In the genomic region with DNA sequence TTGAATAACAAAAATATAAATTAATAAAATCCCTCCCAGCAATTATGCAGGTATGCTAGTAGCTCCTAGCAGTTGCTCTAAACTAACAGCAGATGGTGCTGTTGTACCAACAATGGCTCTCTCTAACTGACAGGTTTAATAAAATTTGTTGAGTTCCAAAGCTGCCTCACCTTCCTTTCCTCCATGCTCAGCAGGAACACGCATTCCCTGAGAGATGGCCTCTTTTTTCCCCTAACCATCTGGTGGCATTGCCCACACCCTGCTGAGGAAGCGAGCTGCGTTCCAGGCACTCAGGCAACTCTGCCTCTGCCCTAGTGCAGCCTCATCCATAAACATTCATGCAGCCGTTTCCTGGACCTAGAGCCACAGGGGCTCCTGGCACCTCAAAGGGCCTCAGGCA, we compare ENCODE assay signal across 9 cellular contexts.
DNase-seq lines count a peak whose midpoint lies in the region; ATAC-seq and TF ChIP-seq lines count a peak whose summit lies in the region.
"Had no signal": no experiment of that assay in that cellular context is flagged by ENCODE, and none has a peak within 500 bp of the region (broad histone marks: within the 10 kb centered on the region; RNA-seq: fewer than 3 reads in every experiment).

No MANE protein-coding gene starts in this region.

- H3K36me3 Mint-ChIP-seq in stimulated activated memory B cell treated with anti-CD40 and anti-IgM and Interleukin-4, amounts not matched to agents 10 μg/mL and 1 μg/mL and 100 μg/mL, for 72 hours, result peaks cover 11% of the 10 kb centered on the region
- H3K36me3 Mint-ChIP-seq: IgD-negative memory B cell had no signal

- DNase-seq in AG20443 (ENCODE audit: low spot score), result peak; percentile 76
- peak; percentile 20 for DNase-seq in NT2/D1 (ENCODE audit: low read depth, low spot score)
- DNase-seq in brain microvascular endothelial cell, result peak; percentile 25
- peak; percentile 81 for DNase-seq in iPS-NIHi7 (ENCODE audit: extremely low spot score)

- H3K4me1 Mint-ChIP-seq in stimulated activated memory B cell treated with anti-CD40 and anti-IgM and Interleukin-4, amounts not matched to agents 10 μg/mL and 1 μg/mL and 100 μg/mL, for 72 hours, result no peaks in the 10 kb centered on the region

- no peak overlapping the region for H3K4me3 Mint-ChIP-seq in stimulated activated memory B cell treated with anti-CD40 and anti-IgM and Interleukin-4, amounts not matched to agents 10 μg/mL and 1 μg/mL and 100 μg/mL, for 72 hours
- H3K4me3 Mint-ChIP-seq: IgD-negative memory B cell had no signal

- H3K4me3 ChIP-seq in NT2/D1 (ENCODE audit: insufficient read length, low read depth), result no peak overlapping the region
- no peak overlapping the region for H3K4me3 ChIP-seq in brain microvascular endothelial cell (ENCODE audit: low read depth, low read length)

- no peak overlapping the region for H3K27ac Mint-ChIP-seq in stimulated activated memory B cell treated with anti-CD40 and anti-IgM and Interleukin-4, amounts not matched to agents 10 μg/mL and 1 μg/mL and 100 μg/mL, for 72 hours
- H3K27ac Mint-ChIP-seq: IgD-negative memory B cell had no signal

- no peaks in the 10 kb centered on the region for H3K9me3 ChIP-seq in NT2/D1 (ENCODE audit: insufficient read depth, low read length)

- H3K9ac ChIP-seq in NT2/D1 (ENCODE audit: insufficient read length, low read depth), result no peak overlapping the region

- peak; percentile 68 for ATAC-seq in HG03565 (IDR thresholded peaks at IDR 0.05; ENCODE audit: unreplicated experiment)
- ATAC-seq in stimulated activated memory B cell treated with anti-CD40 and anti-IgM and Interleukin-4, amounts not matched to agents 10 μg/mL and 1 μg/mL and 100 μg/mL, for 72 hours, result peak; percentile 64
- no peak for ATAC-seq in GM19397 (IDR thresholded peaks at IDR 0.05; ENCODE audit: unreplicated experiment)

- no peaks in the 10 kb centered on the region for H3K4me1 ChIP-seq in NT2/D1 (ENCODE audit: insufficient read depth, insufficient read length)

- H3K9me3 Mint-ChIP-seq in stimulated activated memory B cell treated with anti-CD40 and anti-IgM and Interleukin-4, amounts not matched to agents 10 μg/mL and 1 μg/mL and 100 μg/mL, for 72 hours, result no peaks in the 10 kb centered on the region
- H3K9me3 Mint-ChIP-seq: IgD-negative memory B cell had no signal

- TF ChIP-seq CTCF in GM12873 (IDR thresholded peaks at IDR 0.05; ENCODE audit: insufficient read depth, low read depth, low read length, missing control alignments) (peak; percentile 83), brain microvascular endothelial cell (IDR thresholded peaks at IDR 0.05; ENCODE audit: low read depth, low read length, missing control alignments) (peak; percentile 81)

- no peaks in the 10 kb centered on the region for H3K36me3 ChIP-seq in NT2/D1 (ENCODE audit: insufficient read depth, insufficient read length, low read length)
- H3K36me3 ChIP-seq in brain microvascular endothelial cell (replicated peaks), result no peaks in the 10 kb centered on the region

- no peaks in the 10 kb centered on the region for H3K27me3 Mint-ChIP-seq in stimulated activated memory B cell treated with anti-CD40 and anti-IgM and Interleukin-4, amounts not matched to agents 10 μg/mL and 1 μg/mL and 100 μg/mL, for 72 hours
- H3K27me3 Mint-ChIP-seq: IgD-negative memory B cell had no signal

- H3K27ac ChIP-seq in brain microvascular endothelial cell, result no peak overlapping the region

- in situ Hi-C loops in brain microvascular endothelial cell (cut with HindIII; ENCODE audit: low pct_ligation_motif_present, low sequenced_read_pairs), result no loop called here

- H3K27me3 ChIP-seq in NT2/D1 (ENCODE audit: insufficient read depth, insufficient read length), result no peaks in the 10 kb centered on the region
- H3K27me3 ChIP-seq in brain microvascular endothelial cell (replicated peaks), result no peaks in the 10 kb centered on the region

Comparison
In these comparisons a context has a peak if more than half of its experiments do, and no peak if none do; other contexts are left out.
1. DNase-seq: peak in every context shown above with its lines; median percentile 81 in iPS-NIHi7; 76 in AG20443; 25 in brain microvascular endothelial cell; 20 in NT2/D1.